ENCODE assay signal across 1 cellular context in the genomic region with DNA sequence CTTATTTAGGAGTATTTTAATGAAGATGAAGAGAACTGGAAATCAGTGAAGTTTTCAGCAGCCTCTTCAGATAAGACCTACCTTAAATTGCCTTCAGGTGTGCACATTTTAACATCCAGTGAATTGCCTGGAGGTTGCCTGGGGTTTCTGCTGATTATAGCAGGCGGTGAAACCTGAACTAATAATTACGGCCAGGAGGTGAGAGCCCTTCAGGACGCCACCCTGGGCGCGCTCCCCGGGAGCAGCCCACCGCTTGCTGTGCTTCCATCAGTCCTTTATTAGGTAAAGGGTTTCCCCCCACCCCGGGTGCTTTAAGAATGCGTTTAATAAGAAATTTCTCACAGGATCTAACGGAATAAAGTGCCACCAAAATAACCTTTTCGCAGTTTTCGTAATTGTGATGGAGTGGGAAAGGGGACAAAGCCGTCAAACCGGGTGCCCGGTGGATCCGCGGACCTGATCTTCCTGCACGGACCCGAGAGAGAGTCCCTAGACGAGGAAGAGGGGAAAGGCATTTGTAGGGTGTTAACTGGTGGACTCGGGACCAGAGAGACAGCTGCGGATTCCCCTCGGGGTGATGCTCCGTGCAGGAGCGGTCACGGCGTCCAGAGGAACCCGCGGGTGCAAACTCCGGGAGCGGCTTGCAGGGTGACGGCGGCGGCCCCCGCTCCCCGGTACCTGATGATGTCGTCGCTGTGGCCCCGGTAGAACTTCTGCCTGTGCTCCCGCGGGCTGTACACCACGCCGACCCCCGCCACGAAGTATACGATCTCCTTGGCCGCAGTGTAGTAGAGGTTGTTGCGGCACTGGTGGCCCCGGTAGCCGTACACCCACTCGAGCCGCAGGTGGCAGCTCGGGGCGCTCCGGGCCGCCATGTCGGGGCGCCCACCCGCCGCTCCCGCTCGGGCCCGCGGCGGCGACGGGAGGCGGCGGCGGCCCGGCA.
TF ChIP-seq lines count a peak whose summit lies in the region.

No MANE protein-coding gene starts in this region.

TF ChIP-seq in HEK293, 187 proteins besides CTCF, POLR2A, EP300 and RAD21 (continued from another document and continues in another):
- TF ChIP-seq, protein P1, sequence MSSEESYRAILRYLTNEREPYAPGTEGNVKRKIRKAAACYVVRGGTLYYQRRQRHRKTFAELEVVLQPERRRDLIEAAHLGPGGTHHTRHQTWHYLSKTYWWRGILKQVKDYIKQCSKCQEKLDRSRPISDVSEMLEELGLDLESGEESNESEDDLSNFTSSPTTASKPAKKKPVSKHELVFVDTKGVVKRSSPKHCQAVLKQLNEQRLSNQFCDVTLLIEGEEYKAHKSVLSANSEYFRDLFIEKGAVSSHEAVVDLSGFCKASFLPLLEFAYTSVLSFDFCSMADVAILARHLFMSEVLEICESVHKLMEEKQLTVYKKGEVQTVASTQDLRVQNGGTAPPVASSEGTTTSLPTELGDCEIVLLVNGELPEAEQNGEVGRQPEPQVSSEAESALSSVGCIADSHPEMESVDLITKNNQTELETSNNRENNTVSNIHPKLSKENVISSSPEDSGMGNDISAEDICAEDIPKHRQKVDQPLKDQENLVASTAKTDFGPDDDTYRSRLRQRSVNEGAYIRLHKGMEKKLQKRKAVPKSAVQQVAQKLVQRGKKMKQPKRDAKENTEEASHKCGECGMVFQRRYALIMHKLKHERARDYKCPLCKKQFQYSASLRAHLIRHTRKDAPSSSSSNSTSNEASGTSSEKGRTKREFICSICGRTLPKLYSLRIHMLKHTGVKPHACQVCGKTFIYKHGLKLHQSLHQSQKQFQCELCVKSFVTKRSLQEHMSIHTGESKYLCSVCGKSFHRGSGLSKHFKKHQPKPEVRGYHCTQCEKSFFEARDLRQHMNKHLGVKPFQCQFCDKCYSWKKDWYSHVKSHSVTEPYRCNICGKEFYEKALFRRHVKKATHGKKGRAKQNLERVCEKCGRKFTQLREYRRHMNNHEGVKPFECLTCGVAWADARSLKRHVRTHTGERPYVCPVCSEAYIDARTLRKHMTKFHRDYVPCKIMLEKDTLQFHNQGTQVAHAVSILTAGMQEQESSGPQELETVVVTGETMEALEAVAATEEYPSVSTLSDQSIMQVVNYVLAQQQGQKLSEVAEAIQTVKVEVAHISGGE (tag by site-specific recombination; conservative IDR thresholded peaks at IDR 0.05; ENCODE audit: low read depth) = no peak
- TF ChIP-seq ZFP37 (tag by site-specific recombination; IDR thresholded peaks at IDR 0.05) (no peak), ZNF785 (tag by site-specific recombination; IDR thresholded peaks at IDR 0.05) (no peak), ZNF777 (tag by site-specific recombination; IDR thresholded peaks at IDR 0.05; ENCODE audit: borderline replicate concordance) (no peak), KLF16 (tag by site-specific recombination; IDR thresholded peaks at IDR 0.05) (no peak), ZNF169 (tag by site-specific recombination; IDR thresholded peaks at IDR 0.05) (no peak), ZXDB (tag by site-specific recombination; IDR thresholded peaks at IDR 0.05) (0 out of 2 replicates have a peak, but pooled peaks have one; percentile 7), ZNF239 (tag by site-specific recombination; IDR thresholded peaks at IDR 0.05) (no peak), ZNF670 (tag by site-specific recombination; IDR thresholded peaks at IDR 0.05; ENCODE audit: low read depth) (no peak), ZNF10 (tag by site-specific recombination; IDR thresholded peaks at IDR 0.05) (peak; percentile 84), ZNF157 (tag by site-specific recombination; IDR thresholded peaks at IDR 0.05) (no peak), ZNF776 (tag by site-specific recombination; IDR thresholded peaks at IDR 0.05; ENCODE audit: borderline replicate concordance) (no peak), ZNF391 (tag by site-specific recombination; IDR thresholded peaks at IDR 0.05; ENCODE audit: borderline replicate concordance, low read depth) (no peak), ZNF248 (tag by site-specific recombination; IDR thresholded peaks at IDR 0.05) (no peak), ZNF501 (tag by site-specific recombination; IDR thresholded peaks at IDR 0.05) (no peak), ZNF341 (tag by site-specific recombination; IDR thresholded peaks at IDR 0.05; ENCODE audit: low read depth) (no peak), SP7 (tag by site-specific recombination; IDR thresholded peaks at IDR 0.05) (peak; percentile 79), REPIN1 (tag by site-specific recombination; IDR thresholded peaks at IDR 0.05; ENCODE audit: low read depth) (no peak), KLF9 (tag by site-specific recombination; IDR thresholded peaks at IDR 0.05; ENCODE audit: low read depth) (no peak), ZNF768 (tag by site-specific recombination; IDR thresholded peaks at IDR 0.05) (no peak), ZNF223 (tag by site-specific recombination; IDR thresholded peaks at IDR 0.05) (no peak), ZNF629 (tag by site-specific recombination; IDR thresholded peaks at IDR 0.05) (no peak), ZNF837 (tag by site-specific recombination; IDR thresholded peaks at IDR 0.05) (no peak), ZNF416 (tag by site-specific recombination; IDR thresholded peaks at IDR 0.05) (no peak)
- TF ChIP-seq, protein P2, sequence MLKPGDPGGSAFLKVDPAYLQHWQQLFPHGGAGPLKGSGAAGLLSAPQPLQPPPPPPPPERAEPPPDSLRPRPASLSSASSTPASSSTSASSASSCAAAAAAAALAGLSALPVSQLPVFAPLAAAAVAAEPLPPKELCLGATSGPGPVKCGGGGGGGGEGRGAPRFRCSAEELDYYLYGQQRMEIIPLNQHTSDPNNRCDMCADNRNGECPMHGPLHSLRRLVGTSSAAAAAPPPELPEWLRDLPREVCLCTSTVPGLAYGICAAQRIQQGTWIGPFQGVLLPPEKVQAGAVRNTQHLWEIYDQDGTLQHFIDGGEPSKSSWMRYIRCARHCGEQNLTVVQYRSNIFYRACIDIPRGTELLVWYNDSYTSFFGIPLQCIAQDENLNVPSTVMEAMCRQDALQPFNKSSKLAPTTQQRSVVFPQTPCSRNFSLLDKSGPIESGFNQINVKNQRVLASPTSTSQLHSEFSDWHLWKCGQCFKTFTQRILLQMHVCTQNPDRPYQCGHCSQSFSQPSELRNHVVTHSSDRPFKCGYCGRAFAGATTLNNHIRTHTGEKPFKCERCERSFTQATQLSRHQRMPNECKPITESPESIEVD (tag by site-specific recombination; IDR thresholded peaks at IDR 0.05) = no peak
- TF ChIP-seq, protein P3, sequence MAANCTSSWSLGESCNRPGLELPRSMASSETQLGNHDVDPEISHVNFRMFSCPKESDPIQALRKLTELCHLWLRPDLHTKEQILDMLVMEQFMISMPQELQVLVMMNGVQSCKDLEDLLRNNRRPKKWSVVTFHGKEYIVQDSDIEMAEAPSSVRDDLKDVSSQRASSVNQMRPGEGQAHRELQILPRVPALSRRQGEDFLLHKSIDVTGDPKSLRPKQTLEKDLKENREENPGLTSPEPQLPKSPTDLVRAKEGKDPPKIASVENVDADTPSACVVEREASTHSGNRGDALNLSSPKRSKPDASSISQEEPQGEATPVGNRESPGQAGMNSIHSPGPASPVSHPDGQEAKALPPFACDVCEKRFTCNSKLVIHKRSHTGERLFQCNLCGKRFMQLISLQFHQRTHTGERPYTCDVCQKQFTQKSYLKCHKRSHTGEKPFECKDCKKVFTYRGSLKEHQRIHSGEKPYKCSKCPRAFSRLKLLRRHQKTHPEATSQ (tag by site-specific recombination; IDR thresholded peaks at IDR 0.05) = no peak
- TF ChIP-seq, protein P4, sequence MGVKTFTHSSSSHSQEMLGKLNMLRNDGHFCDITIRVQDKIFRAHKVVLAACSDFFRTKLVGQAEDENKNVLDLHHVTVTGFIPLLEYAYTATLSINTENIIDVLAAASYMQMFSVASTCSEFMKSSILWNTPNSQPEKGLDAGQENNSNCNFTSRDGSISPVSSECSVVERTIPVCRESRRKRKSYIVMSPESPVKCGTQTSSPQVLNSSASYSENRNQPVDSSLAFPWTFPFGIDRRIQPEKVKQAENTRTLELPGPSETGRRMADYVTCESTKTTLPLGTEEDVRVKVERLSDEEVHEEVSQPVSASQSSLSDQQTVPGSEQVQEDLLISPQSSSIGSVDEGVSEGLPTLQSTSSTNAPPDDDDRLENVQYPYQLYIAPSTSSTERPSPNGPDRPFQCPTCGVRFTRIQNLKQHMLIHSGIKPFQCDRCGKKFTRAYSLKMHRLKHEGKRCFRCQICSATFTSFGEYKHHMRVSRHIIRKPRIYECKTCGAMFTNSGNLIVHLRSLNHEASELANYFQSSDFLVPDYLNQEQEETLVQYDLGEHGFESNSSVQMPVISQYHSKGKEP (tag by site-specific recombination; IDR thresholded peaks at IDR 0.05) = no peak
- TF ChIP-seq, protein P5, sequence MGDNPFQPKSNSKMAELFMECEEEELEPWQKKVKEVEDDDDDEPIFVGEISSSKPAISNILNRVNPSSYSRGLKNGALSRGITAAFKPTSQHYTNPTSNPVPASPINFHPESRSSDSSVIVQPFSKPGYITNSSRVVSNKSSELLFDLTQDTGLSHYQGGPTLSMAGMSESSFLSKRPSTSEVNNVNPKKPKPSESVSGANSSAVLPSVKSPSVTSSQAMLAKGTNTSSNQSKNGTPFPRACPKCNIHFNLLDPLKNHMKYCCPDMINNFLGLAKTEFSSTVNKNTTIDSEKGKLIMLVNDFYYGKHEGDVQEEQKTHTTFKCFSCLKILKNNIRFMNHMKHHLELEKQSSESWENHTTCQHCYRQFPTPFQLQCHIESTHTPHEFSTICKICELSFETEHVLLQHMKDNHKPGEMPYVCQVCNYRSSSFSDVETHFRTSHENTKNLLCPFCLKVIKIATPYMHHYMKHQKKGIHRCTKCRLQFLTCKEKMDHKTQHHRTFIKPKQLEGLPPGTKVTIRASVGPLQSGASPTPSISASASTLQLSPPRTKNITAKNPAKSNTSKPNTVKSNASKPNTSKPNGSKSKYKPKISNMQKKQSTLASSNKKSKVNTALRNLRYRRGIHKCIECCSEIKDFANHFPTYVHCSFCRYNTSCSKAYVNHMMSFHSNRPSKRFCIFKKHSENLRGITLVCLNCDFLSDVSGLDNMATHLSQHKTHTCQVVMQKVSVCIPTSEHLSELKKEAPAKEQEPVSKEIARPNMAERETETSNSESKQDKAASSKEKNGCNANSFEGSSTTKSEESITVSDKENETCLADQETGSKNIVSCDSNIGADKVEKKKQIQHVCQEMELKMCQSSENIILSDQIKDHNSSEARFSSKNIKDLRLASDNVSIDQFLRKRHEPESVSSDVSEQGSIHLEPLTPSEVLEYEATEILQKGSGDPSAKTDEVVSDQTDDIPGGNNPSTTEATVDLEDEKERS (tag by site-specific recombination; IDR thresholded peaks at IDR 0.05) = no peak
- TF ChIP-seq, protein P6, sequence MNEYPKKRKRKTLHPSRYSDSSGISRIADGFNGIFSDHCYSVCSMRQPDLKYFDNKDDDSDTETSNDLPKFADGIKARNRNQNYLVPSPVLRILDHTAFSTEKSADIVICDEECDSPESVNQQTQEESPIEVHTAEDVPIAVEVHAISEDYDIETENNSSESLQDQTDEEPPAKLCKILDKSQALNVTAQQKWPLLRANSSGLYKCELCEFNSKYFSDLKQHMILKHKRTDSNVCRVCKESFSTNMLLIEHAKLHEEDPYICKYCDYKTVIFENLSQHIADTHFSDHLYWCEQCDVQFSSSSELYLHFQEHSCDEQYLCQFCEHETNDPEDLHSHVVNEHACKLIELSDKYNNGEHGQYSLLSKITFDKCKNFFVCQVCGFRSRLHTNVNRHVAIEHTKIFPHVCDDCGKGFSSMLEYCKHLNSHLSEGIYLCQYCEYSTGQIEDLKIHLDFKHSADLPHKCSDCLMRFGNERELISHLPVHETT (tag by site-specific recombination; IDR thresholded peaks at IDR 0.05) = no peak
- TF ChIP-seq, protein P7, sequence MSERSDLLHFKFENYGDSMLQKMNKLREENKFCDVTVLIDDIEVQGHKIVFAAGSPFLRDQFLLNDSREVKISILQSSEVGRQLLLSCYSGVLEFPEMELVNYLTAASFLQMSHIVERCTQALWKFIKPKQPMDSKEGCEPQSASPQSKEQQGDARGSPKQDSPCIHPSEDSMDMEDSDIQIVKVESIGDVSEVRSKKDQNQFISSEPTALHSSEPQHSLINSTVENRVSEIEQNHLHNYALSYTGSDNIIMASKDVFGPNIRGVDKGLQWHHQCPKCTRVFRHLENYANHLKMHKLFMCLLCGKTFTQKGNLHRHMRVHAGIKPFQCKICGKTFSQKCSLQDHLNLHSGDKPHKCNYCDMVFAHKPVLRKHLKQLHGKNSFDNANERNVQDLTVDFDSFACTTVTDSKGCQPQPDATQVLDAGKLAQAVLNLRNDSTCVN (tag by site-specific recombination; optimal IDR thresholded peaks at IDR 0.05) = peak; percentile 73
- TF ChIP-seq, protein P8, sequence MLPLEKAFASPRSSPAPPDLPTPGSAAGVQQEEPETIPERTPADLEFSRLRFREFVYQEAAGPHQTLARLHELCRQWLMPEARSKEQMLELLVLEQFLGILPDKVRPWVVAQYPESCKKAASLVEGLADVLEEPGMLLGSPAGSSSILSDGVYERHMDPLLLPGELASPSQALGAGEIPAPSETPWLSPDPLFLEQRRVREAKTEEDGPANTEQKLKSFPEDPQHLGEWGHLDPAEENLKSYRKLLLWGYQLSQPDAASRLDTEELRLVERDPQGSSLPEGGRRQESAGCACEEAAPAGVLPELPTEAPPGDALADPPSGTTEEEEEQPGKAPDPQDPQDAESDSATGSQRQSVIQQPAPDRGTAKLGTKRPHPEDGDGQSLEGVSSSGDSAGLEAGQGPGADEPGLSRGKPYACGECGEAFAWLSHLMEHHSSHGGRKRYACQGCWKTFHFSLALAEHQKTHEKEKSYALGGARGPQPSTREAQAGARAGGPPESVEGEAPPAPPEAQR (tag by site-specific recombination; IDR thresholded peaks at IDR 0.05) = no peak
- TF ChIP-seq, protein P9, sequence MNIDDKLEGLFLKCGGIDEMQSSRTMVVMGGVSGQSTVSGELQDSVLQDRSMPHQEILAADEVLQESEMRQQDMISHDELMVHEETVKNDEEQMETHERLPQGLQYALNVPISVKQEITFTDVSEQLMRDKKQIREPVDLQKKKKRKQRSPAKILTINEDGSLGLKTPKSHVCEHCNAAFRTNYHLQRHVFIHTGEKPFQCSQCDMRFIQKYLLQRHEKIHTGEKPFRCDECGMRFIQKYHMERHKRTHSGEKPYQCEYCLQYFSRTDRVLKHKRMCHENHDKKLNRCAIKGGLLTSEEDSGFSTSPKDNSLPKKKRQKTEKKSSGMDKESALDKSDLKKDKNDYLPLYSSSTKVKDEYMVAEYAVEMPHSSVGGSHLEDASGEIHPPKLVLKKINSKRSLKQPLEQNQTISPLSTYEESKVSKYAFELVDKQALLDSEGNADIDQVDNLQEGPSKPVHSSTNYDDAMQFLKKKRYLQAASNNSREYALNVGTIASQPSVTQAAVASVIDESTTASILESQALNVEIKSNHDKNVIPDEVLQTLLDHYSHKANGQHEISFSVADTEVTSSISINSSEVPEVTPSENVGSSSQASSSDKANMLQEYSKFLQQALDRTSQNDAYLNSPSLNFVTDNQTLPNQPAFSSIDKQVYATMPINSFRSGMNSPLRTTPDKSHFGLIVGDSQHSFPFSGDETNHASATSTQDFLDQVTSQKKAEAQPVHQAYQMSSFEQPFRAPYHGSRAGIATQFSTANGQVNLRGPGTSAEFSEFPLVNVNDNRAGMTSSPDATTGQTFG (tag by site-specific recombination; IDR thresholded peaks at IDR 0.05; ENCODE audit: borderline replicate concordance) = no peak
- TF ChIP-seq, protein P10, sequence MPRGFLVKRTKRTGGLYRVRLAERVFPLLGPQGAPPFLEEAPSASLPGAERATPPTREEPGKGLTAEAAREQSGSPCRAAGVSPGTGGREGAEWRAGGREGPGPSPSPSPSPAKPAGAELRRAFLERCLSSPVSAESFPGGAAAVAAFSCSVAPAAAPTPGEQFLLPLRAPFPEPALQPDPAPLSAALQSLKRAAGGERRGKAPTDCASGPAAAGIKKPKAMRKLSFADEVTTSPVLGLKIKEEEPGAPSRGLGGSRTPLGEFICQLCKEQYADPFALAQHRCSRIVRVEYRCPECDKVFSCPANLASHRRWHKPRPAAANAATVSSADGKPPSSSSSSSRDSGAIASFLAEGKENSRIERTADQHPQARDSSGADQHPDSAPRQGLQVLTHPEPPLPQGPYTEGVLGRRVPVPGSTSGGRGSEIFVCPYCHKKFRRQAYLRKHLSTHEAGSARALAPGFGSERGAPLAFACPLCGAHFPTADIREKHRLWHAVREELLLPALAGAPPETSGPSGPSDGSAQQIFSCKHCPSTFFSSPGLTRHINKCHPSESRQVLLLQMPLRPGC (tag by site-specific recombination; IDR thresholded peaks at IDR 0.05) = no peak
